In the genomic region with DNA sequence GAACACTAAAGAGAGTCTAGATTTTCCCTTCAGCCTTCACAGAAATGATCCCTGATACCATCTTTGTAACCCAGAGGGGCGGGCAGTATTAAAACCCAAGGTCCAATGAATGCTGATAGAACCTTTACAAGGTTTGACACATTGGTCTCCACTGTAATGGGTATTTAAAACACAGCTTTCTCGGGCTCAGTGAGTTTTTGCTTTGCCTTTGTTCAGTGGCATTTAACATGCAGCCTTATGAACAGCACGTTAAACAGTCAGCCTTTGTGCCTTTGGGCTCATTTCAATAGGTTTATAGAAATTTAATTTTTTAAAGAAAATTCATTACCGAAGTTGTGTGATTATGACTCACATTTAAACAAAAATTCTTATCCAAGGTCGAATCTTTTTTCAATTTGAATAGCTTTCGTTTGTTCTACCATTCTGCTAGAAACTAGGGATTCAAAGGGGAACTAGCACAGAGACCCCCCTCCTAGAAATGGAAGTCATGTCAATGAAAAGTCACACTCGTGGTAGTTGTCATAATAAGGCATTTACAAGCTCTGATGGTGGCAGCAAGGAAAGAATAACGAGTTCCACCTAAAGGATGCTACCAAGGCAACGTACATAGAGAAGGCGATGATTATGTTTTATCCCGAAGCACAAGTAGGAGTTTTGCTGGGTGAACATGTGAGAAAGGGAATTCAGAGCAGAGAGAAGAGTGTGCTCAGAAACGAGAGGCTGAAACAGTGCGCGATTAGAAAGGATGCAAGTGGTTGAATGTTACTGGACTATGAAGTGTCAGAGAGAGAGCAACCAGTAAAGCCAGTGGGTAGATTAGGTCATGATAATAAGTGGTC, we compare ENCODE assay signal across 17 cellular contexts.
DNase-seq lines count a peak whose midpoint lies in the region; ATAC-seq and TF ChIP-seq lines count a peak whose summit lies in the region.
"Had no signal": no experiment of that assay in that cellular context is flagged by ENCODE, and none has a peak within 500 bp of the region (broad histone marks: within the 10 kb centered on the region; RNA-seq: fewer than 3 reads in every experiment).

No MANE protein-coding gene starts in this region.

- no peak for TF ChIP-seq CTCF in nephron progenitor cell (IDR thresholded peaks at IDR 0.05)

- no peaks in the 10 kb centered on the region for H3K79me2 ChIP-seq in ACC112 (ENCODE audit: control insufficient read depth, insufficient read depth, low read length, unreplicated experiment)

- peak overlapping the region; percentile 60 for H3K27ac Mint-ChIP-seq in nephron progenitor cell
- H3K27ac Mint-ChIP-seq: H9 had no signal

- no peak for ATAC-seq in GM21447 (IDR thresholded peaks at IDR 0.05; ENCODE audit: unreplicated experiment)
- ATAC-seq in HG03159 (IDR thresholded peaks at IDR 0.05; ENCODE audit: unreplicated experiment): no peak
- no peak for ATAC-seq in HG02642 (IDR thresholded peaks at IDR 0.05; ENCODE audit: poor library complexity, unreplicated experiment)
- ATAC-seq: A549 had no signal

- H3K4me1 ChIP-seq in ACC112 (ENCODE audit: control insufficient read depth, insufficient read depth, low read length, unreplicated experiment) (peaks cover 17% of the 10 kb centered on the region), HAP-1 (peaks cover 9% of the 10 kb centered on the region)
- H3K4me1 ChIP-seq: A549 had no signal

- H3K36me3 Mint-ChIP-seq in nephron progenitor cell (ENCODE audit: low read depth): peaks cover 8% of the 10 kb centered on the region

- H3K36me3 ChIP-seq in ACC112 (ENCODE audit: insufficient read depth, low read length) (no peaks in the 10 kb centered on the region), HAP-1 (replicated peaks) (no peaks in the 10 kb centered on the region)

- H3K9me3 Mint-ChIP-seq in nephron progenitor cell: peaks cover 12% of the 10 kb centered on the region

- in situ Hi-C loops in HAP-1 (cut with MboI; ENCODE audit: low sequenced_read_pairs): no loop called here

- H3K4me3 Mint-ChIP-seq in nephron progenitor cell: no peak overlapping the region
- H3K4me3 Mint-ChIP-seq: H9 had no signal

- H3K4me3 ChIP-seq in ACC112 (ENCODE audit: low read depth, low read length) (no peak overlapping the region), HAP-1 (no peak overlapping the region)
- H3K4me3 ChIP-seq: A549, PC-9 had no signal

- H3K27ac ChIP-seq in ACC112 (ENCODE audit: low read depth, low read length) (no peak overlapping the region), caudate nucleus (ENCODE audit: low read depth, low read length) (peak overlapping the region; percentile 65)
- H3K27ac ChIP-seq: A549, C4-2B, PC-9 had no signal

- H2AFZ ChIP-seq in ACC112 (ENCODE audit: low read length, unreplicated experiment): peak overlapping the region; percentile 10
- H2AFZ ChIP-seq: PC-9 had no signal

- peaks cover 20% of the 10 kb centered on the region for H3K4me1 Mint-ChIP-seq in nephron progenitor cell
- H3K4me1 Mint-ChIP-seq: H9 had no signal

- no peaks in the 10 kb centered on the region for H3K9me3 ChIP-seq in HAP-1
- H3K9me3 ChIP-seq: A549 had no signal

- DNase-seq in HAP-1 (ENCODE audit: low spot score in 2 of 2) (peak; percentile 42 to 70), caudate nucleus (lab: John Stamatoyannopoulos, UW) (peak in 13 of 61 donors; percentile 4 to 76 (median 12)), nephron progenitor cell (no peak), NCI-H1048 (lab: John Stamatoyannopoulos, UW) (no peak)
- DNase-seq: GF-D8, H9, NCI-H1436 treated with DMSO at 0.1 percent for 48 hours, NCI-H2081 treated with DMSO at 0.1 percent for 48 hours, NCI-H2227 treated with DMSO at 0.1 percent for 48 hours, NCI-H524, PC-9 had no signal

- peaks cover 4% of the 10 kb centered on the region for H3K27me3 Mint-ChIP-seq in nephron progenitor cell (ENCODE audit: low read depth, poor library complexity)

- H3K27me3 ChIP-seq in ACC112 (ENCODE audit: insufficient read depth, low read length): no peaks in the 10 kb centered on the region
- H3K27me3 ChIP-seq in HAP-1 (ENCODE audit: low read depth): no peaks in the 10 kb centered on the region

Comparison
In these comparisons a context has a peak if more than half of its experiments do, and no peak if none do; other contexts are left out.
1. DNase-seq: peak in HAP-1 (2 of 2); none in nephron progenitor cell (single experiment) and NCI-H1048 (single experiment).